24 cellular contexts compared by ENCODE assay signal in the genomic region with DNA sequence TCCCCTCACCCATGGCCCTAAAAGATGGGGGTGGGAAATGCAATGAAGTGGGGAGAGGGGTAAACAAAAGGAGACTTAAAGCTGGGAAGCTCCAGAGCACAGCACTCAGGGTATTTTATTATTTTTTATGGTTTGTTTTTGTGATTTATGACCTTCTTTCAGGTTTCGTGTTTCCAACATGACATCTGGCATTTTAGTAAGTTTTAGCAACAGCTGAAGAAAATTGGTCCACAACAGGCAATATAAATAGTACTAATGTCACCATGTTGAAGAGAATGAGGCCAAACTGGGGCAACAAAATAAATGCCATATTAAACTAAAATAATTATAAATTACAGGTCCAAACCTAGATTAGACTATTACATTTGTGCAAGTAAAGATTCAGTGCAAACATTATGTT. TPM values are rescaled to one million over a fixed set of nuclear protein-coding genes. Genes with fewer than 3 reads are reported as not detected.
DNase-seq lines count a peak whose midpoint lies in the region; ATAC-seq lines count a peak whose summit lies in the region.
"Had no signal": no experiment of that assay in that cellular context is flagged by ENCODE, and none has a peak within 500 bp of the region (broad histone marks: within the 10 kb centered on the region; RNA-seq: fewer than 3 reads in every experiment).

No MANE protein-coding gene starts in this region.

- no peak for ATAC-seq in esophagus mucosa
- no peak for ATAC-seq in GM18870 (IDR thresholded peaks at IDR 0.05; ENCODE audit: unreplicated experiment)
- ATAC-seq: GM12878, GM23338, HepG2, Panc1, SK-N-SH treated with all-trans-retinoic acid at 6 μM for 48 hours had no signal

- DNase-seq in NCI-H2081 treated with DMSO at 0.1 percent for 48 hours (lab: John Stamatoyannopoulos, UW) (peak; percentile 0), NCI-H2081 (lab: John Stamatoyannopoulos, UW) (no peak), NCI-H1417 (lab: John Stamatoyannopoulos, UW) (peak in 2 of 3 experiments; percentile 53 to 73), NCI-H2171 treated with DMSO at 0.1 percent for 48 hours (lab: John Stamatoyannopoulos, UW) (peak; percentile 88), myocyte (ENCODE audit: low read depth) (peak; percentile 68)
- DNase-seq: CD4-positive, CD25-positive, alpha-beta regulatory T cell; DMS79; EL; GDM1; H9; Karpas-422; NCI-H1436; NCI-H187; NCI-H345; SIG-M5; T-helper 2 cell had no signal

RNA-seq across cellular contexts. Expression of gene TBX15, which starts 56.3 kb away (rescaled TPM):
- total RNA-seq in myocyte (44.7 and 48.4 TPM in 2 replicates), esophagus mucosa (not detected)
- polyA plus RNA-seq in myocyte (2012), result 18.1 TPM
- total RNA-seq: CD4-positive, CD25-positive, alpha-beta regulatory T cell had no signal
- polyA plus RNA-seq: AG04450; CD4-positive, CD25-positive, alpha-beta regulatory T cell; GM23338 had no signal

Comparison
In these comparisons a context has a peak if more than half of its experiments do, and no peak if none do; other contexts are left out.
1. DNase-seq: peak in NCI-H2081 treated with DMSO at 0.1 percent for 48 hours (single experiment), NCI-H1417 (2 of 3), NCI-H2171 treated with DMSO at 0.1 percent for 48 hours (single experiment) and myocyte (single experiment); none in NCI-H2081 (0 of 2).
2. RNA of gene TBX15, which starts 56.3 kb away (total RNA-seq): 44.7 to 48.4 TPM in myocyte; not detected in esophagus mucosa (single experiment); every median in the first group is over 10 times any median in the second.